22 cellular contexts compared by ENCODE assay signal in the genomic region with DNA sequence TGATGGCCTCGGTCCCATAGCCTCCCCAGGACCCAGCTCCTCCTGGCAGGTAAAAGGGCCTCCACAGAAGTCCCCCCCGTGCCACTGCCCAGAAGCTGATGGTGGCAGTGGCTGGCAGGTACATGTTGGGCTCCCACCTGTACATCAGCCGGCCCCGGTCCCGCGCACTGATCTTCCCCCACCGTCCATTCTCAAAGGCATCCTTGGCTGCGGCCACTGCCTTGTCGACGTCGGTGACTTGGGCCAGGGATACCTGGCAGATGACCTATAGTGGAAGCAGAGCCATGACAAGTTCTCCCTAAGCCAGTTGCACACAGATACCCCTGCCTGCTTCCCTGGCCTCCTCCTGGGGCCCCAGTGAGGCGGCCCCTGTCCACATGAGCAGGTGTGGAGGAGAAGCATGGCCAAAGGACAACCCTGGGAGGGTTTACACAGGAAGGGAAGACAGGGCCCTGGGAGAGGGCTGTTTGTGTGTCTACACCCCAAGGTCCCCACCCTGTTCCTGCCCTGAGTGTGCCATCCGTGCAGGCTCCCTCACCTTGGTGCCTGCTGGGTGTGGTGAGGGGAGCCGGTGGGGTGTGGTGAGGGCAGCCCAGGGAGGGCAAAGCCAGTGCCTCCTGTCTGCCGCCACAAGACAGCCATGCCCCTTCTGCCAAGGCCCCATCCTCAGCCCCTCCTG. TPM values are rescaled to one million over a fixed set of nuclear protein-coding genes. Genes with fewer than 3 reads are reported as not detected.
DNase-seq lines count a peak whose midpoint lies in the region; ATAC-seq, FAIRE-seq and TF ChIP-seq lines count a peak whose summit lies in the region.
"Had no signal": no experiment of that assay in that cellular context is flagged by ENCODE, and none has a peak within 500 bp of the region (broad histone marks: within the 10 kb centered on the region; RNA-seq: fewer than 3 reads in every experiment).

No MANE protein-coding gene starts in this region.

- no peaks in the 10 kb centered on the region for H3K79me2 ChIP-seq in astrocyte (ENCODE audit: insufficient read depth, low read length)

- DNase-seq in activated effector memory CD4-positive, alpha-beta T cell treated with anti-CD3 and anti-CD28 coated beads, Interleukin-2, amount 50 U/mL, for 16 hours: peak; percentile 62
- no peak for DNase-seq in activated effector memory CD4-positive, alpha-beta T cell treated with Interleukin-2 at 50 U/mL for 16 hours
- DNase-seq in astrocyte (ENCODE audit: low read depth) (no peak), mucosa of descending colon (peak in 2 of 3 donors; percentile 13 to 30), upper lobe of left lung (peak; percentile 16 to 78), GM19240 (ENCODE audit: insufficient read length, low spot score) (no peak)
- DNase-seq: activated CD4-positive, alpha-beta T cell treated with anti-CD3 and anti-CD28 coated beads for 36 hours; cerebellar nuclear complex; DMS79 treated with DMSO at 0.1 percent for 48 hours; foreskin fibroblast; KBM-7; NCI-H2081; NCI-H69; T-helper 9 cell had no signal

- H3K4me3 Mint-ChIP-seq in astrocyte (ENCODE audit: unreplicated experiment): no peak overlapping the region
- H3K4me3 Mint-ChIP-seq: activated CD4-positive, alpha-beta T cell treated with anti-CD3 and anti-CD28 coated beads for 36 hours; activated T-helper 1 cell treated with anti-CD3 and anti-CD28 coated beads, Interleukin-12 subunit alpha, Interleukin-12 subunit beta, Interleukin-2, Interleukin-4 antibody, amounts not matched to agents 30 ng/mL and 10 ng/mL and 1 ng/mL, durations not matched to agents 14 hours and 24 hours and 36 hours; CD4-positive, alpha-beta T cell had no signal

- intact Hi-C loops in mucosa of descending colon (cut with DNase I, micrococcal nuclease): loop anchor here (10.0 kb wide), 2 partner anchors 59 to 259 kb away; a partner anchor contains a TSS

- H2AFZ ChIP-seq in astrocyte (ENCODE audit: low read depth, low read length): no peak overlapping the region

- no peaks in the 10 kb centered on the region for H4K20me1 ChIP-seq in astrocyte (ENCODE audit: insufficient read depth, low read length)

- ATAC-seq in mucosa of descending colon: no peak
- ATAC-seq in upper lobe of left lung (ENCODE audit: low FRiP score in 2 of 2): peak in 1 of 2 donors; percentile 13
- no peak for ATAC-seq in HG03097 (IDR thresholded peaks at IDR 0.05; ENCODE audit: low FRiP score, unreplicated experiment)
- no peak for ATAC-seq in GM21723 (IDR thresholded peaks at IDR 0.05; ENCODE audit: unreplicated experiment)
- ATAC-seq: activated CD4-positive, alpha-beta T cell treated with anti-CD3 and anti-CD28 coated beads for 36 hours had no signal

- H3K9me3 Mint-ChIP-seq in astrocyte (ENCODE audit: unreplicated experiment): peaks cover 4% of the 10 kb centered on the region
- H3K9me3 Mint-ChIP-seq: activated T-helper 1 cell treated with anti-CD3 and anti-CD28 coated beads, Interleukin-12 subunit alpha, Interleukin-12 subunit beta, Interleukin-2, Interleukin-4 antibody, amounts not matched to agents 30 ng/mL and 10 ng/mL and 1 ng/mL, durations not matched to agents 14 hours and 24 hours and 36 hours; CD4-positive, alpha-beta T cell had no signal

- TF ChIP-seq CTCF in astrocyte (IDR thresholded peaks at IDR 0.05; ENCODE audit: insufficient read depth, low read depth, low read length) (no peak), mucosa of descending colon (IDR thresholded peaks at IDR 0.05) (no peak), upper lobe of left lung (IDR thresholded peaks at IDR 0.05) (no peak)

- FAIRE-seq in astrocyte (lab: Jason Lieb, UNC): no peak
- FAIRE-seq: GM18507, GM19239 had no signal

- H3K4me3 ChIP-seq in astrocyte (ENCODE audit: insufficient read depth, low read depth, low read length): no peak overlapping the region
- no peak overlapping the region for H3K4me3 ChIP-seq in mucosa of descending colon
- no peak overlapping the region for H3K4me3 ChIP-seq in upper lobe of left lung
- H3K4me3 ChIP-seq: smooth muscle cell had no signal

- H3K4me2 ChIP-seq in astrocyte (ENCODE audit: low read length): no peak overlapping the region
- H3K4me2 ChIP-seq: smooth muscle cell had no signal

- H3K27me3 Mint-ChIP-seq in astrocyte (ENCODE audit: low read depth, unreplicated experiment): peaks cover 31% of the 10 kb centered on the region

- 92 to 96% methylated on average over 12 to 15 of the region's 15 CpGs for WGBS in upper lobe of left lung, 2 donors

- H3K27ac Mint-ChIP-seq in astrocyte (ENCODE audit: unreplicated experiment): peak overlapping the region; percentile 60
- H3K27ac Mint-ChIP-seq: activated CD4-positive, alpha-beta T cell treated with anti-CD3 and anti-CD28 coated beads for 36 hours; activated T-helper 1 cell treated with anti-CD3 and anti-CD28 coated beads, Interleukin-12 subunit alpha, Interleukin-12 subunit beta, Interleukin-2, Interleukin-4 antibody, amounts not matched to agents 30 ng/mL and 10 ng/mL and 1 ng/mL, durations not matched to agents 14 hours and 24 hours and 36 hours; CD4-positive, alpha-beta T cell had no signal

- H3K4me1 ChIP-seq in astrocyte (ENCODE audit: insufficient read depth, low read length) (no peaks in the 10 kb centered on the region), mucosa of descending colon (ENCODE audit: low read depth) (no peaks in the 10 kb centered on the region), upper lobe of left lung (peaks cover 0 to 6% (median 3%) of the 10 kb centered on the region in 4 donors)

- TF ChIP-seq EP300 in upper lobe of left lung (IDR thresholded peaks at IDR 0.05): no peak

- no peaks in the 10 kb centered on the region for H3K4me1 Mint-ChIP-seq in astrocyte (ENCODE audit: low read depth, unreplicated experiment)
- H3K4me1 Mint-ChIP-seq: activated CD4-positive, alpha-beta T cell treated with anti-CD3 and anti-CD28 coated beads for 36 hours had no signal

- H3K36me3 ChIP-seq in astrocyte (ENCODE audit: insufficient read depth, low read length) (no peaks in the 10 kb centered on the region), mucosa of descending colon (ENCODE audit: low read depth) (no peaks in the 10 kb centered on the region), upper lobe of left lung (no peaks in the 10 kb centered on the region)

- H3K27me3 ChIP-seq in astrocyte (ENCODE audit: insufficient read depth, low read length) (peaks cover 12% of the 10 kb centered on the region), upper lobe of left lung (no peaks in the 10 kb centered on the region)

- no peak overlapping the region for H3K9ac ChIP-seq in astrocyte (ENCODE audit: low read length)

- no peaks in the 10 kb centered on the region for H3K9me3 ChIP-seq in astrocyte (ENCODE audit: insufficient read depth, low read depth, low read length)
- no peaks in the 10 kb centered on the region for H3K9me3 ChIP-seq in mucosa of descending colon
- no peaks in the 10 kb centered on the region for H3K9me3 ChIP-seq in upper lobe of left lung

- TF ChIP-seq POLR2A in upper lobe of left lung (IDR thresholded peaks at IDR 0.05): no peak

- H3K27ac ChIP-seq in astrocyte (ENCODE audit: low read depth, low read length) (no peak overlapping the region), upper lobe of left lung (no peak overlapping the region)

- H3K36me3 Mint-ChIP-seq in astrocyte (ENCODE audit: low read depth, unreplicated experiment): no peaks in the 10 kb centered on the region

RNA-seq across cellular contexts. Expression of a gene that starts 44.8 kb away (rescaled TPM):
- not detected in 2 replicates for total RNA-seq in astrocyte
- total RNA-seq in mucosa of descending colon: 10 to 100 TPM; 14.3 to 27.4 (median 15.0) TPM
- 10 to 100 TPM in 1 of 6 donors, 1 to 10 TPM in 5; 2.4 to 11.5 (median 4.7) TPM for total RNA-seq in upper lobe of left lung
- total RNA-seq: activated T-helper 1 cell treated with anti-CD3 and anti-CD28 coated beads, Interleukin-12 subunit alpha, Interleukin-12 subunit beta, Interleukin-2, Interleukin-4 antibody, amounts not matched to agents 30 ng/mL and 10 ng/mL and 1 ng/mL, durations not matched to agents 14 hours and 24 hours and 36 hours; CD4-positive, alpha-beta T cell; OCI-LY7; smooth muscle cell had no signal

RNA-seq across cellular contexts. Expression of a gene that starts 51.6 kb away (rescaled TPM):
- total RNA-seq in astrocyte: 27.8 and 31.6 TPM in 2 replicates
- 10 to 100 TPM; 23.0 to 33.9 (median 31.2) TPM for total RNA-seq in mucosa of descending colon
- 10 to 100 TPM; 17.1 to 40.1 (median 32.3) TPM for total RNA-seq in upper lobe of left lung

Comparison
In these comparisons a context has a peak if more than half of its experiments do, and no peak if none do; other contexts are left out.
1. DNase-seq: peak in activated effector memory CD4-positive, alpha-beta T cell treated with anti-CD3 and anti-CD28 coated beads, Interleukin-2, amount 50 U/mL, for 16 hours (single experiment), mucosa of descending colon (2 of 3) and upper lobe of left lung (2 of 2); none in activated effector memory CD4-positive, alpha-beta T cell treated with Interleukin-2 at 50 U/mL for 16 hours (single experiment), astrocyte (single experiment) and GM19240 (single experiment).